Comparison of ENCODE assay signal across 12 cellular contexts in genomic region chr17:55284001-55284884, GRCh38. TPM values are rescaled to one million over a fixed set of nuclear protein-coding genes. Genes with fewer than 3 reads are reported as not detected.
DNase-seq lines count a peak whose midpoint lies in the region; ATAC-seq and TF ChIP-seq lines count a peak whose summit lies in the region.
"Had no signal": no experiment of that assay in that cellular context is flagged by ENCODE, and none has a peak within 500 bp of the region (broad histone marks: within the 10 kb centered on the region; RNA-seq: fewer than 3 reads in every experiment).

No MANE protein-coding gene starts in this region.

- no peak for TF ChIP-seq CTCF in uterus (IDR thresholded peaks at IDR 0.05)

- H3K4me1 ChIP-seq in mucosa of rectum (ENCODE audit: control insufficient read depth in 2 of 2, insufficient read depth in 2 of 2, low read length in 2 of 2), result peaks cover 14 to 18% of the 10 kb centered on the region in 2 donors
- peaks cover 5 to 27% of the 10 kb centered on the region in 2 donors for H3K4me1 ChIP-seq in uterus
- H3K4me1 ChIP-seq: HAP-1 had no signal

- no peak for ATAC-seq in Right ventricle myocardium superior (ENCODE audit: poor library complexity)
- no peak for ATAC-seq in left cardiac atrium
- ATAC-seq in HG02885 (IDR thresholded peaks at IDR 0.05; ENCODE audit: poor library complexity, unreplicated experiment), result no peak

- no peaks in the 10 kb centered on the region for H3K9me3 ChIP-seq in mucosa of rectum (ENCODE audit: control insufficient read depth in 2 of 2, low read length in 2 of 2)
- H3K9me3 ChIP-seq in uterus, result no peaks in the 10 kb centered on the region

- H3K9ac ChIP-seq in mucosa of rectum (ENCODE audit: low read depth in 1 of 2, low read length in 2 of 2), result no peak overlapping the region

- no peak for TF ChIP-seq POLR2A in uterus (IDR thresholded peaks at IDR 0.05)

- intact Hi-C loops in Right ventricle myocardium superior (cut with DNase I), result no loop called here
- intact Hi-C loops in left cardiac atrium (cut with DNase I), result no loop called here
- intact Hi-C loops in uterus (cut with DNase I; ENCODE audit: low total_unique reads), result no loop called here

- H3K27ac ChIP-seq in cingulate gyrus (ENCODE audit: low read depth, low read length), result peak overlapping the region; percentile 90
- peak overlapping the region; percentile 70 for H3K27ac ChIP-seq in mucosa of rectum (ENCODE audit: low read depth in 2 of 2, low read length in 2 of 2)
- peak overlapping the region; percentile 84 to 92 for H3K27ac ChIP-seq in uterus

- no peaks in the 10 kb centered on the region for H3K36me3 ChIP-seq in mucosa of rectum (ENCODE audit: control insufficient read depth in 2 of 2, insufficient read depth in 2 of 2, low read length in 2 of 2)
- H3K36me3 ChIP-seq in uterus, result no peaks in the 10 kb centered on the region
- H3K36me3 ChIP-seq: HAP-1 had no signal

- DNase-seq in Right ventricle myocardium superior, result peak; percentile 31
- no peak for DNase-seq in left cardiac atrium
- DNase-seq in uterus, result no peak
- DNase-seq in dermis blood vessel endothelial cell, result no peak
- no peak for DNase-seq in effector CD8-positive, alpha-beta T cell (lab: John Stamatoyannopoulos, UW)
- DNase-seq: activated naive CD4-positive, alpha-beta T cell treated with anti-CD3 and anti-CD28 coated beads for 36 hours; NCI-H226; SHP77 treated with DMSO at 0.1 percent for 48 hours had no signal

- H3K4me3 ChIP-seq in mucosa of rectum (ENCODE audit: low read length in 2 of 2) (no peak overlapping the region), uterus (no peak overlapping the region)
- H3K4me3 ChIP-seq: HAP-1 had no signal

- no peaks in the 10 kb centered on the region for H3K27me3 ChIP-seq in mucosa of rectum (ENCODE audit: control insufficient read depth in 2 of 2, insufficient read depth in 2 of 2, low read length in 2 of 2)
- no peaks in the 10 kb centered on the region for H3K27me3 ChIP-seq in uterus

RNA-seq across cellular contexts. Expression of gene HLF, which starts 19.5 kb away (rescaled TPM):
- 31.6 TPM for total RNA-seq in Right ventricle myocardium superior
- 10 to 100 TPM; 36.7 to 36.8 TPM for total RNA-seq in left cardiac atrium
- 10 to 100 TPM; 12.0 to 81.2 (median 50.4) TPM for total RNA-seq in uterus
- 0.05 TPM in 1 of 2 replicates, not detected in the other for total RNA-seq in dermis blood vessel endothelial cell

Comparison
In these comparisons a context has a peak if more than half of its experiments do, and no peak if none do; other contexts are left out.
1. RNA of gene HLF, which starts 19.5 kb away (total RNA-seq): 12.0 to 81.2 TPM in uterus, 36.7 to 36.8 TPM in left cardiac atrium and 31.6 TPM in Right ventricle myocardium superior (single experiment); 0.05 TPM in dermis blood vessel endothelial cell; every median in the first group is over 10 times any median in the second.
2. Peak in every context shown above with its lines, with median percentiles within 50 percentile points of each other: H3K27ac ChIP-seq.